Comparison of ENCODE assay signal across 21 cellular contexts in the genomic region with DNA sequence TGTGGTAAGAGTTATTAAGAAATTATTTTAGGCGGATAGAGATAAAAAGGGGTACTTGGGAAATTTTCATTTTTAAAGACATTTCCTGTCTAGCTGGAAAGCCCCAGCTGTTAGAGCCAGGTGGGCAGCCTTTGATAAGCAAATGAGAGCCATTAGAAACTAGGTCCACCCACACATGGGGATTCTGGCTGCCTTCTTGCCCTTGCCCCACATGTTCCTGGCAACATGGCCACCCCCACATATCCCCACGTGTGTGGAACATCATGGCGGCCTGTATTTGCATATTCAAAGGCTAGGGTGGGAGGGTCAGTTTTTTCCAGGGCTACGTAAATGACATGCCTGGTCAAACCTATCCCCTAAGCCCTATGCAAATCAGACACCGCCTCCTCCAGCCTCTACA.
DNase-seq lines count a peak whose midpoint lies in the region; ATAC-seq and TF ChIP-seq lines count a peak whose summit lies in the region.
"Had no signal": no experiment of that assay in that cellular context is flagged by ENCODE, and none has a peak within 500 bp of the region (broad histone marks: within the 10 kb centered on the region; RNA-seq: fewer than 3 reads in every experiment).

No MANE protein-coding gene starts in this region.

- DNase-seq in GM12865 (ENCODE audit: low read depth) (peak; percentile 9), NAMALWA (ENCODE audit: low spot score) (peak; percentile 1), esophagus muscularis mucosa (ENCODE audit: extremely low spot score) (peak; percentile 31), cerebellum (ENCODE audit: low spot score) (no peak), H7 (no peak)
- DNase-seq in activated CD8-positive, alpha-beta T cell treated with anti-CD3 and anti-CD28 coated beads, Interleukin-2, amount 10 ng/mL, durations not matched to agents 7 days and 5 days, result no peak
- no peak for DNase-seq in activated naive CD4-positive, alpha-beta T cell treated with Interleukin-2 at 50 U/mL for 16 hours
- DNase-seq: ACHN; BE2C; Calu3; CD4-positive, alpha-beta memory T cell; DMS 273 treated with DMSO at 0.1 percent for 48 hours; DMS53; DND-41; EL; HFFc6; IMR-90 had no signal

- CTCF ChIA-PET in activated CD8-positive, alpha-beta T cell treated with anti-CD3 and anti-CD28 coated beads, Interleukin-2, amount 10 ng/mL, durations not matched to agents 7 days and 5 days (lab: Charles Lee), result no interaction called here

- H3K27me3 ChIP-seq in esophagus muscularis mucosa (no peaks in the 10 kb centered on the region), H7 (ENCODE audit: control insufficient read depth, insufficient read depth, low read length) (no peaks in the 10 kb centered on the region)
- H3K27me3 ChIP-seq: BE2C had no signal

- 85% methylated on average over 5 of the region's 5 CpGs for WGBS in esophagus muscularis mucosa

- peaks cover 10% of the 10 kb centered on the region for H3K9me3 Mint-ChIP-seq in stimulated activated memory B cell treated with anti-CD40 and anti-IgM and Interleukin-4, amounts not matched to agents 10 μg/mL and 1 μg/mL and 100 μg/mL, for 72 hours
- H3K9me3 Mint-ChIP-seq in activated CD8-positive, alpha-beta T cell treated with anti-CD3 and anti-CD28 coated beads, Interleukin-2, amount 10 ng/mL, durations not matched to agents 7 days and 5 days (ENCODE audit: insufficient read depth), result peaks cover 18% of the 10 kb centered on the region

- H3K36me3 ChIP-seq in esophagus muscularis mucosa (no peaks in the 10 kb centered on the region), H7 (replicated peaks; ENCODE audit: control insufficient read depth, insufficient read depth, low read length) (no peaks in the 10 kb centered on the region)
- H3K36me3 ChIP-seq: BE2C had no signal

- ATAC-seq in stimulated activated memory B cell treated with anti-CD40 and anti-IgM and Interleukin-4, amounts not matched to agents 10 μg/mL and 1 μg/mL and 100 μg/mL, for 72 hours, result no peak
- no peak for ATAC-seq in activated CD8-positive, alpha-beta T cell treated with anti-CD3 and anti-CD28 coated beads, Interleukin-2, amount 10 ng/mL, durations not matched to agents 7 days and 5 days
- ATAC-seq: HCT116, K562 had no signal

- no peak overlapping the region for H3K27ac ChIP-seq in esophagus muscularis mucosa (replicated peaks in 1 of 4)

- H3K4me1 ChIP-seq in esophagus muscularis mucosa, result no peaks in the 10 kb centered on the region
- H3K4me1 ChIP-seq: BE2C had no signal

- peaks cover 15% of the 10 kb centered on the region for H3K4me1 Mint-ChIP-seq in stimulated activated memory B cell treated with anti-CD40 and anti-IgM and Interleukin-4, amounts not matched to agents 10 μg/mL and 1 μg/mL and 100 μg/mL, for 72 hours
- no peaks in the 10 kb centered on the region for H3K4me1 Mint-ChIP-seq in activated CD8-positive, alpha-beta T cell treated with anti-CD3 and anti-CD28 coated beads, Interleukin-2, amount 10 ng/mL, durations not matched to agents 7 days and 5 days (ENCODE audit: low read depth)
- H3K4me1 Mint-ChIP-seq: CD14-positive monocyte had no signal

- no peaks in the 10 kb centered on the region for H3K36me3 Mint-ChIP-seq in stimulated activated memory B cell treated with anti-CD40 and anti-IgM and Interleukin-4, amounts not matched to agents 10 μg/mL and 1 μg/mL and 100 μg/mL, for 72 hours
- H3K36me3 Mint-ChIP-seq in activated CD8-positive, alpha-beta T cell treated with anti-CD3 and anti-CD28 coated beads, Interleukin-2, amount 10 ng/mL, durations not matched to agents 7 days and 5 days (ENCODE audit: low read depth), result no peaks in the 10 kb centered on the region
- H3K36me3 Mint-ChIP-seq: CD14-positive monocyte; CD4-positive, alpha-beta memory T cell had no signal

- intact Hi-C loops in esophagus muscularis mucosa (cut with DNase I), result no loop called here

- H3K4me3 ChIP-seq in GM12865 (ENCODE audit: low read depth, low read length) (no peak overlapping the region), esophagus muscularis mucosa (no peak overlapping the region), H7 (ENCODE audit: insufficient read depth, low read depth, low read length) (no peak overlapping the region)
- H3K4me3 ChIP-seq: K562 had no signal

- H3K27me3 Mint-ChIP-seq in stimulated activated memory B cell treated with anti-CD40 and anti-IgM and Interleukin-4, amounts not matched to agents 10 μg/mL and 1 μg/mL and 100 μg/mL, for 72 hours, result no peaks in the 10 kb centered on the region
- no peaks in the 10 kb centered on the region for H3K27me3 Mint-ChIP-seq in activated CD8-positive, alpha-beta T cell treated with anti-CD3 and anti-CD28 coated beads, Interleukin-2, amount 10 ng/mL, durations not matched to agents 7 days and 5 days (ENCODE audit: low read depth)
- H3K27me3 Mint-ChIP-seq: CD4-positive, alpha-beta memory T cell had no signal

- no peaks in the 10 kb centered on the region for H3K9me3 ChIP-seq in esophagus muscularis mucosa
- H3K9me3 ChIP-seq: BE2C had no signal

- H3K4me3 Mint-ChIP-seq in stimulated activated memory B cell treated with anti-CD40 and anti-IgM and Interleukin-4, amounts not matched to agents 10 μg/mL and 1 μg/mL and 100 μg/mL, for 72 hours, result no peak overlapping the region
- H3K4me3 Mint-ChIP-seq in activated CD8-positive, alpha-beta T cell treated with anti-CD3 and anti-CD28 coated beads, Interleukin-2, amount 10 ng/mL, durations not matched to agents 7 days and 5 days, result no peak overlapping the region
- H3K4me3 Mint-ChIP-seq: CD14-positive monocyte; CD4-positive, alpha-beta memory T cell; HFFc6 had no signal

- TF ChIP-seq EP300 in esophagus muscularis mucosa (IDR thresholded peaks at IDR 0.05), result no peak

- POLR2A ChIA-PET in activated CD8-positive, alpha-beta T cell treated with anti-CD3 and anti-CD28 coated beads, Interleukin-2, amount 10 ng/mL, durations not matched to agents 7 days and 5 days (lab: Charles Lee), result no interaction called here

- TF ChIP-seq POLR2A in esophagus muscularis mucosa (IDR thresholded peaks at IDR 0.05; ENCODE audit: low read depth), result no peak

- TF ChIP-seq CTCF in GM12865 (IDR thresholded peaks at IDR 0.05; ENCODE audit: insufficient read depth, low read depth, low read length, missing control alignments), result no peak
- no peak for TF ChIP-seq CTCF in esophagus muscularis mucosa (IDR thresholded peaks at IDR 0.05)

- H3K27ac Mint-ChIP-seq in stimulated activated memory B cell treated with anti-CD40 and anti-IgM and Interleukin-4, amounts not matched to agents 10 μg/mL and 1 μg/mL and 100 μg/mL, for 72 hours, result peak overlapping the region; percentile 52
- no peak overlapping the region for H3K27ac Mint-ChIP-seq in activated CD8-positive, alpha-beta T cell treated with anti-CD3 and anti-CD28 coated beads, Interleukin-2, amount 10 ng/mL, durations not matched to agents 7 days and 5 days
- H3K27ac Mint-ChIP-seq: CD14-positive monocyte; CD4-positive, alpha-beta memory T cell; HFFc6 had no signal

Comparison
In these comparisons a context has a peak if more than half of its experiments do, and no peak if none do; other contexts are left out.
1. DNase-seq: peak in GM12865 (single experiment), NAMALWA (single experiment) and esophagus muscularis mucosa (single experiment); none in cerebellum (single experiment), activated CD8-positive, alpha-beta T cell treated with anti-CD3 and anti-CD28 coated beads, Interleukin-2, amount 10 ng/mL, durations not matched to agents 7 days and 5 days (single experiment), H7 (single experiment) and activated naive CD4-positive, alpha-beta T cell treated with Interleukin-2 at 50 U/mL for 16 hours (single experiment).